Comparison of ENCODE assay signal across 24 cellular contexts in the genomic region with DNA sequence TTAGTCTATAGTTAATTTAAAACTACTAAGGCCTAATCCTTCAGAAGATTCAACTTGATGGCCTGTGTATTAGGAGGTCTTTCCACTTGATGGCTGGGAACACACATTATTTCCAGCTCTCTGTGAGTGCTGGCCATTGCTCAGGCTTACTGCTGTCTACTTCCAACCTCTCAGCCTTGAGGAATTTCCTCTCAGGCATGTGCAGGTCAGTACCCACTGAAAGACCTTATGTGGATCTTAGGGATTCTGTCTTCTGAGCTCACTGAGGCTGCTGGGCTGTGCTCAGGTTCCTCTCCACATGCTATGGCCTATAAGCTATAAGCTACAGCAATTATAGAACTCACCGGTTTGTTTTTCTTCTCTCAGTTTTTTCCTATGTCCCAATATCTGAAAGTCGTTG.
"Had no signal": no experiment of that assay in that cellular context is flagged by ENCODE, and none has a peak within 500 bp of the region (broad histone marks: within the 10 kb centered on the region; RNA-seq: fewer than 3 reads in every experiment).

No MANE protein-coding gene starts in this region.

- H3K4me1 ChIP-seq: esophagus muscularis mucosa, foreskin keratinocyte, gastroesophageal sphincter, heart left ventricle, left lung, lower lobe of right lung had no signal

- H3K4me3 Mint-ChIP-seq: immature natural killer cell, mesothelial cell of epicardium, naive B cell had no signal

- H3K4me3 ChIP-seq: coronary artery, dorsolateral prefrontal cortex, esophagus muscularis mucosa, gastroesophageal sphincter, heart left ventricle, hepatocyte, left lung, lower lobe of right lung, mucosa of descending colon had no signal

- H3K36me3 Mint-ChIP-seq: immature natural killer cell, mesothelial cell of epicardium, naive B cell had no signal

- H3K9me3 ChIP-seq: esophagus muscularis mucosa, gastroesophageal sphincter, heart left ventricle, left lung, lower lobe of right lung, mucosa of descending colon had no signal

- H3K4me2 ChIP-seq: hepatocyte had no signal

- H3K27ac Mint-ChIP-seq: immature natural killer cell, mesothelial cell of epicardium, naive B cell had no signal

- ATAC-seq: foreskin keratinocyte, gastroesophageal sphincter, heart left ventricle, left cardiac atrium, left lung, left ventricle myocardium superior, lower lobe of right lung, mucosa of descending colon had no signal

- H3K36me3 ChIP-seq: esophagus muscularis mucosa, gastroesophageal sphincter, heart left ventricle, left lung, lower lobe of right lung had no signal

- DNase-seq: dermis blood vessel endothelial cell; dorsolateral prefrontal cortex; effector CD4-positive, alpha-beta T cell; effector memory CD4-positive, alpha-beta T cell; foreskin keratinocyte; heart left ventricle; hypothalamus; immature natural killer cell; left cardiac atrium; left lung; left ventricle myocardium superior; lower lobe of right lung; mesenchymal stem cell; mucosa of descending colon; naive B cell had no signal

- H3K27me3 ChIP-seq: dorsolateral prefrontal cortex, esophagus muscularis mucosa, foreskin keratinocyte, gastroesophageal sphincter, heart left ventricle, hepatocyte, left lung had no signal

- H3K4me1 Mint-ChIP-seq: immature natural killer cell, mesothelial cell of epicardium, naive B cell had no signal

- FAIRE-seq: colon, endothelial cell of umbilical vein, frontal cortex, keratinocyte had no signal

- H2AFZ ChIP-seq: hepatocyte had no signal

- H3K9me3 Mint-ChIP-seq: immature natural killer cell, mesothelial cell of epicardium, naive B cell had no signal

- H3K27ac ChIP-seq: coronary artery, dorsolateral prefrontal cortex, esophagus muscularis mucosa, foreskin keratinocyte, gastroesophageal sphincter, heart left ventricle, hepatocyte, left lung, lower lobe of right lung had no signal
